Comparison of ENCODE assay signal across 8 cellular contexts in genomic region chr9:16726718-16727451, GRCh38.
DNase-seq lines count a peak whose midpoint lies in the region; ATAC-seq and FAIRE-seq lines count a peak whose summit lies in the region.

No MANE protein-coding gene starts in this region.

- DNase-seq in DMS79 treated with DMSO at 0.1 percent for 48 hours (lab: John Stamatoyannopoulos, UW) = peak; percentile 40
- no peak for DNase-seq in DMS79 (lab: John Stamatoyannopoulos, UW)
- DNase-seq in NCI-H446 (lab: John Stamatoyannopoulos, UW) = peak; percentile 82 to 84
- peak; percentile 46 for DNase-seq in cerebellar cortex (ENCODE audit: low spot score)
- peak; percentile 91 for DNase-seq in islet precursor cell
- DNase-seq in small intestine = peak; percentile 13
- DNase-seq in NK-92 (lab: John Stamatoyannopoulos, UW; ENCODE audit: unreplicated experiment) = no peak

- no peaks in the 10 kb centered on the region for H3K9me3 ChIP-seq in small intestine (ENCODE audit: control insufficient read depth, low read depth)

- peaks cover 0 to 6% of the 10 kb centered on the region in 2 donors for H3K27me3 ChIP-seq in small intestine (ENCODE audit: control insufficient read depth in 2 of 2, insufficient read depth in 2 of 2, low read length in 2 of 2)

- H3K4me1 ChIP-seq in small intestine (ENCODE audit: control insufficient read depth in 2 of 2, insufficient read depth in 1 of 2, low read depth in 1 of 2, low read length in 1 of 2) = no peaks in the 10 kb centered on the region

- FAIRE-seq in small intestine (lab: Jason Lieb, UNC) = no peak

- H3K27ac ChIP-seq in small intestine (ENCODE audit: low read depth in 1 of 2, low read length in 1 of 2) = peak overlapping the region in 1 of 2 donors; percentile 77

- ATAC-seq in HG02884 (IDR thresholded peaks at IDR 0.05; ENCODE audit: unreplicated experiment) = no peak

- H3K36me3 ChIP-seq in small intestine (ENCODE audit: control insufficient read depth in 2 of 2, insufficient read depth in 2 of 2, low read length in 2 of 2) = no peaks in the 10 kb centered on the region

- WGBS in small intestine, 3 donors = 1 to 3% (median 1%) methylated on average over 46 to 60 of the region's 60 CpGs

- peak overlapping the region; percentile 19 to 33 for H3K4me3 ChIP-seq in small intestine (ENCODE audit: low read depth in 1 of 2, low read length in 2 of 2)

Comparison
In these comparisons a context has a peak if more than half of its experiments do, and no peak if none do; other contexts are left out.
1. DNase-seq: peak in DMS79 treated with DMSO at 0.1 percent for 48 hours (single experiment), NCI-H446 (2 of 2), cerebellar cortex (single experiment), islet precursor cell (single experiment) and small intestine (single experiment); none in DMS79 (single experiment) and NK-92 (single experiment).